Comparison of ENCODE assay signal across 8 cellular contexts in the genomic region with DNA sequence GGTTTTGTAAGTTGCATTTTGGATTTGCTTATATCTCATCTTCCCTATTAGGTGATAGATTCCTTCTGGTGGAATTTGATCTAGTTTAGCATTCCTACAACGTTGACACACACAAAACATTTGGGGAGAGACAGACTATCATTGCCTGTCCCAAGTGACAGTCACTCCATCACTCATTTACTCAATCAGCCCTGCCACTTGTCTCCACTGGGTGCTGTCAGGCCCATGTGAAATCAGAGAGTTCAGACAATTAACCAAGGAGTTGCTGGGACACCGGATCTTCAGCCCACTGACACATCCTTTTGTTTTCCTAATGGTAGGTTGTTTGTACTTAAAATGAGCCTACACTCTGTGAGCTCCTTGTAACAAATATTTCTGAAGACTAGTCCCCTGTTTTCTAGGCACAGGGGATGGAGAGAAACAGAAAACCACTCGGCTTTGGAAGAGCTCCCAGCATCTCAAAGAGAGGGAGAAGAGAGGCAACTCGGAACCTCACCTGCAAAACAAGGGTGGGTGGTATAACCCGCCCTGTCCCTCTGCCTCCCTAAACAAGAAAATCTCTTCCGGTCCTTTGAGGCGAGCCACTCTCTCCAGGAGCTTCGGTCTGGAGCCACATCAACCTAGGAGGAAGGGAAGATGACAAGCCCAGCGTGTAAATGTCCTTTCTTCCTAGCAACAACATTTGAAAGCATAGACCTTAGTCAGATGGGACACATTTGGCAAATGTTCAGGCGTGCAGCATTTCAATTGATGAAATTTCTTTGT.
DNase-seq lines count a peak whose midpoint lies in the region; ATAC-seq and TF ChIP-seq lines count a peak whose summit lies in the region.

No MANE protein-coding gene starts in this region.

- no TSS peak for BruUV-seq in mammary epithelial cell (replicated peaks; lab: Mats Ljungman, UMichigan)

- WGBS in mammary epithelial cell (ENCODE audit: low coverage, missing lambda C conversion rate): 88% methylated on average over 4 of the region's 10 CpGs

- no peaks in the 10 kb centered on the region for H3K4me1 ChIP-seq in BLaER1
- H3K4me1 ChIP-seq in mammary epithelial cell (ENCODE audit: insufficient read depth, low read length): peaks cover 3% of the 10 kb centered on the region
- H3K4me1 ChIP-seq in muscle layer of duodenum (ENCODE audit: control insufficient read depth in 1 of 2, insufficient read depth in 2 of 2, low read length in 2 of 2): peaks cover 0 to 6% of the 10 kb centered on the region in 2 donors

- TF ChIP-seq CTCF in mammary epithelial cell (conservative IDR thresholded peaks at IDR 0.05 in 1 of 2, IDR thresholded peaks at IDR 0.05 in 1 of 2; ENCODE audit: extremely low read depth in 1 of 2, insufficient read depth in 1 of 2, low read depth in 1 of 2, low read length in 2 of 2): no peak

- dilution Hi-C loops in mammary epithelial cell (cut with HindIII; ENCODE audit: low sequenced_read_pairs): no loop called here

- no peak overlapping the region for H3K9ac ChIP-seq in BLaER1
- H3K9ac ChIP-seq in mammary epithelial cell (ENCODE audit: insufficient read depth, low read length): no peak overlapping the region

- H3K9me3 ChIP-seq in BLaER1: no peaks in the 10 kb centered on the region
- no peaks in the 10 kb centered on the region for H3K9me3 ChIP-seq in mammary epithelial cell (replicated peaks; ENCODE audit: insufficient read depth, low read length)
- H3K9me3 ChIP-seq in muscle layer of duodenum (ENCODE audit: control insufficient read depth in 1 of 2, low read length in 2 of 2): no peaks in the 10 kb centered on the region

- peaks cover 11% of the 10 kb centered on the region for H3K27me3 ChIP-seq in BLaER1
- H3K27me3 ChIP-seq in mammary epithelial cell (ENCODE audit: insufficient read depth, low read length): peaks cover 6% of the 10 kb centered on the region
- no peaks in the 10 kb centered on the region for H3K27me3 ChIP-seq in muscle layer of duodenum (ENCODE audit: low read depth, low read length)

- H4K20me1 ChIP-seq in BLaER1 (no peaks in the 10 kb centered on the region), mammary epithelial cell (ENCODE audit: insufficient read depth, low read length) (no peaks in the 10 kb centered on the region)

- DNase-seq in mammary epithelial cell (no peak), left colon (no peak), occipital lobe (lab: John Stamatoyannopoulos, UW) (no peak), NCI-H2196 treated with DMSO at 0.1 percent for 48 hours (lab: John Stamatoyannopoulos, UW; ENCODE audit: unreplicated experiment) (no peak)

- peak overlapping the region; percentile 57 for H3K4me2 ChIP-seq in BLaER1
- H3K4me2 ChIP-seq in mammary epithelial cell (ENCODE audit: insufficient read depth, low read depth, low read length): peak overlapping the region; percentile 79

- ATAC-seq in HG02885 (IDR thresholded peaks at IDR 0.05; ENCODE audit: poor library complexity, unreplicated experiment) (peak; percentile 31), left colon (no peak), GM18873 (IDR thresholded peaks at IDR 0.05; ENCODE audit: low FRiP score, unreplicated experiment) (no peak)

- CTCF ChIA-PET in mammary epithelial cell (lab: Charles Lee; ENCODE audit: low non-redundant PET): no interaction called here

- H3K36me3 ChIP-seq in BLaER1 (no peaks in the 10 kb centered on the region), mammary epithelial cell (ENCODE audit: insufficient read depth, low read length) (no peaks in the 10 kb centered on the region), muscle layer of duodenum (ENCODE audit: control insufficient read depth in 1 of 2, insufficient read depth in 2 of 2, low read length in 2 of 2) (no peaks in the 10 kb centered on the region)

- in situ Hi-C loops in mammary epithelial cell (cut with MboI; ENCODE audit: low sequenced_read_pairs in 2 of 2): no loop called here

- no peaks in the 10 kb centered on the region for H3K79me2 ChIP-seq in mammary epithelial cell (ENCODE audit: insufficient read depth, low read length)

- intact Hi-C loops in mammary epithelial cell (cut with micrococcal nuclease): loop anchor here (10.0 kb wide), 2 partner anchors 130 to 640 kb away; no protein-coding TSS in a partner anchor
- intact Hi-C loops in left colon (cut with DNase I, micrococcal nuclease): no loop called here

- H3K27ac ChIP-seq in BLaER1 (no peak overlapping the region), mammary epithelial cell (ENCODE audit: insufficient read depth, low read depth, low read length) (no peak overlapping the region), muscle layer of duodenum (ENCODE audit: low read length) (no peak overlapping the region)

- peak overlapping the region; percentile 61 for H2AFZ ChIP-seq in mammary epithelial cell (ENCODE audit: low read depth, low read length)

- H3K4me3 ChIP-seq in BLaER1 (peak overlapping the region; percentile 48), mammary epithelial cell (replicated peaks in 1 of 3; ENCODE audit: insufficient read depth in 1 of 3, low read depth in 2 of 3, low read length in 3 of 3) (peak overlapping the region; percentile 26 to 36 (median 27)), muscle layer of duodenum (ENCODE audit: low read depth in 1 of 2, low read length in 2 of 2) (peak overlapping the region; percentile 51 to 63)
